Comparison of ENCODE assay signal across 18 cellular contexts in genomic region chr16:57588821-57589220, GRCh38. TPM values are rescaled to one million over a fixed set of nuclear protein-coding genes. Genes with fewer than 3 reads are reported as not detected.
"Had no signal": no experiment of that assay in that cellular context is flagged by ENCODE, and none has a peak within 500 bp of the region (broad histone marks: within the 10 kb centered on the region; RNA-seq: fewer than 3 reads in every experiment).

No MANE protein-coding gene starts in this region.

- DNase-seq: activated B cell treated with CpG ODN at 0.5 μM for 24 hours; activated CD4-positive, alpha-beta T cell treated with anti-CD3 and anti-CD28 coated beads for 4 hours; activated naive CD4-positive, alpha-beta T cell treated with Interleukin-2 at 50 U/mL for 16 hours; activated naive CD8-positive, alpha-beta T cell treated with anti-CD3 and anti-CD28 coated beads, Interleukin-2, amount 10 ng/mL, durations not matched to agents 7 days and 5 days; activated T-cell treated with anti-CD3 and anti-CD28 coated beads, Interleukin-2, amount 50 U/mL, for 4 hours; effector CD4-positive, alpha-beta T cell; erythroblast; foreskin fibroblast; psoas muscle; stimulated activated CD4-positive, alpha-beta T cell treated with anti-CD3 and anti-CD28 coated beads, Interleukin-1b, Interleukin-23, amount 100 ng/mL, for 48 hours had no signal

- H3K27me3 Mint-ChIP-seq: activated naive CD8-positive, alpha-beta T cell treated with anti-CD3 and anti-CD28 coated beads, Interleukin-2, amount 10 ng/mL, durations not matched to agents 7 days and 5 days; stimulated activated naive CD8-positive, alpha-beta T cell treated with anti-CD3 and anti-CD28 coated beads, Interleukin-15, amount 100 ng/mL, for 72 hours had no signal

- ATAC-seq: activated T-cell treated with anti-CD3 and anti-CD28 coated beads, Interleukin-2, amount 50 U/mL, for 4 hours; left lung; pancreas; psoas muscle; stimulated activated naive CD8-positive, alpha-beta T cell treated with anti-CD3 and anti-CD28 coated beads, Interleukin-15, amount 100 ng/mL, for 72 hours had no signal

- H3K4me3 Mint-ChIP-seq: activated B cell treated with CpG ODN at 0.5 μM for 24 hours; activated naive CD8-positive, alpha-beta T cell treated with anti-CD3 and anti-CD28 coated beads, Interleukin-2, amount 10 ng/mL, durations not matched to agents 7 days and 5 days; activated T-cell treated with anti-CD3 and anti-CD28 coated beads, Interleukin-2, amount 50 U/mL, for 4 hours; dendritic cell treated with granulocyte-macrophage colony-stimulating factor and Interleukin-4, amounts not matched to agents 40 ng/mL and 50 ng/mL, for 4 days; mesothelial cell of epicardium; nephron; stimulated activated naive CD8-positive, alpha-beta T cell treated with anti-CD3 and anti-CD28 coated beads, Interleukin-15, amount 100 ng/mL, for 72 hours; T-helper 1 cell treated with Interleukin-12 subunit alpha and Interleukin-12 subunit beta and Interleukin-4 antibody, amounts not matched to agents 30 μg/mL and 1 μg/mL, for 36 hours had no signal

- H3K36me3 Mint-ChIP-seq: mesothelial cell of epicardium had no signal

- FAIRE-seq: pancreas had no signal

- H3K27ac Mint-ChIP-seq: activated B cell treated with CpG ODN at 0.5 μM for 24 hours; dendritic cell treated with granulocyte-macrophage colony-stimulating factor and Interleukin-4, amounts not matched to agents 40 ng/mL and 50 ng/mL, for 4 days; mesothelial cell of epicardium; nephron; stimulated activated naive CD8-positive, alpha-beta T cell treated with anti-CD3 and anti-CD28 coated beads, Interleukin-15, amount 100 ng/mL, for 72 hours; T-helper 1 cell treated with Interleukin-12 subunit alpha and Interleukin-12 subunit beta and Interleukin-4 antibody, amounts not matched to agents 30 μg/mL and 1 μg/mL, for 36 hours had no signal

- H3K9me3 Mint-ChIP-seq: activated B cell treated with CpG ODN at 0.5 μM for 24 hours; activated naive CD8-positive, alpha-beta T cell treated with anti-CD3 and anti-CD28 coated beads, Interleukin-2, amount 10 ng/mL, durations not matched to agents 7 days and 5 days; dendritic cell treated with granulocyte-macrophage colony-stimulating factor and Interleukin-4, amounts not matched to agents 40 ng/mL and 50 ng/mL, for 4 days; T-helper 1 cell treated with Interleukin-12 subunit alpha and Interleukin-12 subunit beta and Interleukin-4 antibody, amounts not matched to agents 30 μg/mL and 1 μg/mL, for 36 hours had no signal

- H3K4me1 Mint-ChIP-seq: nephron had no signal

RNA-seq across cellular contexts. Expression of gene ADGRG5, which starts 46.4 kb away (rescaled TPM):
- total RNA-seq: fibroblast of lung had no signal
